In the genomic region with DNA sequence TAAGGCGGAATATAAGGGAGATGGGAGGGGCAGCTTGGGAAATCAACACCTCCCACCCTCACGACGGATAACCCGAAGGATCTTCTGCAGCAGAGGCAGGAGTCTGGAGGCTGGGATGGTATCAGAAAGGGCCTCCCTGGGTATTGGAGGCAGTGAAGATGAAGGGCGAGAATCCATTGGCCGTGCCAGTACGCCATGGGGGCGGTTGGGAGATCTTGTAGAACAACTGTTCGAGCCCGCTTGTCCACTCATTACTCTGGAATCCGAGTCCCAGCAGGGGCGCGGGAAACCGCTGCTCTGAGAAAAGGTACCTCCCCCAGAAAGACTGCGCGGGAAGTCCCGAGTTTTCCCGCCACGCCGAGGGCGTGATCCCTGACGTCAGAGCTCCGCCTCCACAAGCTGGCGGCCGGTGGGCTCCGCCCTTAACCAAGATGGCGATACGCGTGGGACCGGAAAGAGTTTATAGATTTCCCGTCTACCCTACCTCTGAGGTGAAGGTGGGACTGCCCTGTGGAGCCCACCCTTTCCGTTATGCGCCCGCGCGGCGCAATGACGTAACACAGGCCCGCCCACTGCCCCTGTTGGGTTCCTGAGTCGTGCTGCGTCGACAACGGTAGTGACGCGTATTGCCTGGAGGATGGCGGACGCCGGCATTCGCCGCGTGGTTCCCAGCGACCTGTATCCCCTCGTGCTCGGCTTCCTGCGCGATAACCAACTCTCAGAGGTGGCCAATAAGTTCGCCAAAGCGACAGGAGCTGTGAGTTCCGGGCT, we compare ENCODE assay signal across 1 cellular context.
TF ChIP-seq lines count a peak whose summit lies in the region.

A gene (plus strand): TSS at position 616 of the 771 bp plus-strand sequence. CDS start 22 bp downstream, at position 638.

TF ChIP-seq in HepG2, 621 proteins besides CTCF, POLR2A, EP300 and RAD21 (continued from another document and continues in another):
- TF ChIP-seq, protein P1, sequence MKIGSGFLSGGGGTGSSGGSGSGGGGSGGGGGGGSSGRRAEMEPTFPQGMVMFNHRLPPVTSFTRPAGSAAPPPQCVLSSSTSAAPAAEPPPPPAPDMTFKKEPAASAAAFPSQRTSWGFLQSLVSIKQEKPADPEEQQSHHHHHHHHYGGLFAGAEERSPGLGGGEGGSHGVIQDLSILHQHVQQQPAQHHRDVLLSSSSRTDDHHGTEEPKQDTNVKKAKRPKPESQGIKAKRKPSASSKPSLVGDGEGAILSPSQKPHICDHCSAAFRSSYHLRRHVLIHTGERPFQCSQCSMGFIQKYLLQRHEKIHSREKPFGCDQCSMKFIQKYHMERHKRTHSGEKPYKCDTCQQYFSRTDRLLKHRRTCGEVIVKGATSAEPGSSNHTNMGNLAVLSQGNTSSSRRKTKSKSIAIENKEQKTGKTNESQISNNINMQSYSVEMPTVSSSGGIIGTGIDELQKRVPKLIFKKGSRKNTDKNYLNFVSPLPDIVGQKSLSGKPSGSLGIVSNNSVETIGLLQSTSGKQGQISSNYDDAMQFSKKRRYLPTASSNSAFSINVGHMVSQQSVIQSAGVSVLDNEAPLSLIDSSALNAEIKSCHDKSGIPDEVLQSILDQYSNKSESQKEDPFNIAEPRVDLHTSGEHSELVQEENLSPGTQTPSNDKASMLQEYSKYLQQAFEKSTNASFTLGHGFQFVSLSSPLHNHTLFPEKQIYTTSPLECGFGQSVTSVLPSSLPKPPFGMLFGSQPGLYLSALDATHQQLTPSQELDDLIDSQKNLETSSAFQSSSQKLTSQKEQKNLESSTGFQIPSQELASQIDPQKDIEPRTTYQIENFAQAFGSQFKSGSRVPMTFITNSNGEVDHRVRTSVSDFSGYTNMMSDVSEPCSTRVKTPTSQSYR (CRISPR knock-in tag; IDR thresholded peaks at IDR 0.05; ENCODE audit: borderline replicate concordance), result 0 out of 2 replicates have a peak, but pooled peaks have one; percentile 57
- TF ChIP-seq, protein P2, sequence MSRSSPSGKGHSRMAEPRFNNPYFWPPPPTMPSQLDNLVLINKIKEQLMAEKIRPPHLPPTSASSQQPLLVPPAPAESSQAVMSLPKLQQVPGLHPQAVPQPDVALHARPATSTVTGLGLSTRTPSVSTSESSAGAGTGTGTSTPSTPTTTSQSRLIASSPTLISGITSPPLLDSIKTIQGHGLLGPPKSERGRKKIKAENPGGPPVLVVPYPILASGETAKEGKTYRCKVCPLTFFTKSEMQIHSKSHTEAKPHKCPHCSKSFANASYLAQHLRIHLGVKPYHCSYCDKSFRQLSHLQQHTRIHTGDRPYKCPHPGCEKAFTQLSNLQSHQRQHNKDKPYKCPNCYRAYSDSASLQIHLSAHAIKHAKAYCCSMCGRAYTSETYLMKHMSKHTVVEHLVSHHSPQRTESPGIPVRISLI (CRISPR knock-in tag; IDR thresholded peaks at IDR 0.05; ENCODE audit: borderline replicate concordance), result no peak
- TF ChIP-seq ZNF589 (CRISPR knock-in tag; conservative IDR thresholded peaks at IDR 0.05) (peak; percentile 89), IKZF1 (IDR thresholded peaks at IDR 0.05) (no peak), HNRNPL (IDR thresholded peaks at IDR 0.05; ENCODE audit: low read depth, low read length) (peak; percentile 38; the same call in 1 of the 2 replicates), STAT5B (CRISPR knock-in tag; IDR thresholded peaks at IDR 0.05) (peak; percentile 75; the same call in 1 of the 2 replicates), ATRX (CRISPR knock-in tag; IDR thresholded peaks at IDR 0.05; ENCODE audit: borderline replicate concordance) (no peak), ZBTB3 (CRISPR knock-in tag; IDR thresholded peaks at IDR 0.05; ENCODE audit: borderline replicate concordance, low read depth) (no peak), TBP (CRISPR knock-in tag; IDR thresholded peaks at IDR 0.05) (0 out of 2 replicates have a peak, but pooled peaks have one; percentile 18), NFE2L2 (IDR thresholded peaks at IDR 0.05; ENCODE audit: low read length) (no peak), MTF2 (CRISPR knock-in tag; IDR thresholded peaks at IDR 0.05; ENCODE audit: borderline replicate concordance) (0 out of 2 replicates have a peak, but pooled peaks have one; percentile 22), ZNF768 (CRISPR knock-in tag; IDR thresholded peaks at IDR 0.05) (peak; percentile 50; the same call in 1 of the 2 replicates), ZNF652 (CRISPR knock-in tag; IDR thresholded peaks at IDR 0.05; ENCODE audit: borderline replicate concordance, low read depth) (0 out of 2 replicates have a peak, but pooled peaks have one; percentile 33), MEIS1 (CRISPR knock-in tag; IDR thresholded peaks at IDR 0.05; ENCODE audit: borderline replicate concordance) (no peak; the same call in 1 of the 2 replicates), NFATC3 (CRISPR knock-in tag; IDR thresholded peaks at IDR 0.05) (no peak), SAFB2 (CRISPR knock-in tag; IDR thresholded peaks at IDR 0.05; ENCODE audit: borderline replicate concordance, low read depth) (peak; percentile 92; the same call in 1 of the 2 replicates), TMF1 (CRISPR knock-in tag; IDR thresholded peaks at IDR 0.05; ENCODE audit: low read depth) (peak; percentile 93), ZNF777 (CRISPR knock-in tag; IDR thresholded peaks at IDR 0.05) (0 out of 2 replicates have a peak, but pooled peaks have one; percentile 41), ATM (IDR thresholded peaks at IDR 0.05; ENCODE audit: borderline replicate concordance) (no peak), RFX3 (CRISPR knock-in tag; IDR thresholded peaks at IDR 0.05) (no peak), MAF1 (CRISPR knock-in tag; IDR thresholded peaks at IDR 0.05; ENCODE audit: borderline replicate concordance) (0 out of 2 replicates have a peak, but pooled peaks have one; percentile 14), KLF15 (CRISPR knock-in tag; IDR thresholded peaks at IDR 0.05; ENCODE audit: borderline replicate concordance) (peak; percentile 79; the same call in 1 of the 2 replicates), RBM22 (optimal IDR thresholded peaks at IDR 0.05; ENCODE audit: low read length) (peak; percentile 93), ZNF180 (CRISPR knock-in tag; IDR thresholded peaks at IDR 0.05; ENCODE audit: borderline replicate concordance, low read depth) (no peak; the same call in 1 of the 2 replicates), HIVEP1 (CRISPR knock-in tag; IDR thresholded peaks at IDR 0.05) (peak; percentile 93), RBFOX2 (IDR thresholded peaks at IDR 0.05; ENCODE audit: low read depth, low read length) (peak; percentile 92), SP1 (IDR thresholded peaks at IDR 0.05) (0 out of 2 replicates have a peak, but pooled peaks have one; percentile 63), SP1 (CRISPR knock-in tag; IDR thresholded peaks at IDR 0.05) (peak; percentile 100)
- TF ChIP-seq, protein P3, sequence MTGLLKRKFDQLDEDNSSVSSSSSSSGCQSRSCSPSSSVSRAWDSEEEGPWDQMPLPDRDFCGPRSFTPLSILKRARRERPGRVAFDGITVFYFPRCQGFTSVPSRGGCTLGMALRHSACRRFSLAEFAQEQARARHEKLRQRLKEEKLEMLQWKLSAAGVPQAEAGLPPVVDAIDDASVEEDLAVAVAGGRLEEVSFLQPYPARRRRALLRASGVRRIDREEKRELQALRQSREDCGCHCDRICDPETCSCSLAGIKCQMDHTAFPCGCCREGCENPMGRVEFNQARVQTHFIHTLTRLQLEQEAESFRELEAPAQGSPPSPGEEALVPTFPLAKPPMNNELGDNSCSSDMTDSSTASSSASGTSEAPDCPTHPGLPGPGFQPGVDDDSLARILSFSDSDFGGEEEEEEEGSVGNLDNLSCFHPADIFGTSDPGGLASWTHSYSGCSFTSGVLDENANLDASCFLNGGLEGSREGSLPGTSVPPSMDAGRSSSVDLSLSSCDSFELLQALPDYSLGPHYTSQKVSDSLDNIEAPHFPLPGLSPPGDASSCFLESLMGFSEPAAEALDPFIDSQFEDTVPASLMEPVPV (CRISPR knock-in tag; IDR thresholded peaks at IDR 0.05), result peak; percentile 87; the same call in 1 of the 2 replicates
- TF ChIP-seq, protein P4, sequence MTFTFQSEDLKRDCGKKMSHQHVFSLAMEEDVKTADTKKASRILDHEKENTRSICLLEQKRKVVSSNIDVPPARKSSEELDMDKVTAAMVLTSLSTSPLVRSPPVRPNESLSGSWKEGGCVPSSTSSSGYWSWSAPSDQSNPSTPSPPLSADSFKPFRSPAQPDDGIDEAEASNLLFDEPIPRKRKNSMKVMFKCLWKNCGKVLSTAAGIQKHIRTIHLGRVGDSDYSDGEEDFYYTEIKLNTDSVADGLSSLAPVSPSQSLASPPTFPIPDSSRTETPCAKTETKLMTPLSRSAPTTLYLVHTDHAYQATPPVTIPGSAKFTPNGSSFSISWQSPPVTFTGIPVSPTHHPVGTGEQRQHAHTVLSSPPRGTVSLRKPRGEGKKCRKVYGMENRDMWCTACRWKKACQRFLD (CRISPR knock-in tag; IDR thresholded peaks at IDR 0.05; ENCODE audit: borderline replicate concordance), result peak; percentile 85; the same call in 1 of the 2 replicates
- TF ChIP-seq, protein P5, sequence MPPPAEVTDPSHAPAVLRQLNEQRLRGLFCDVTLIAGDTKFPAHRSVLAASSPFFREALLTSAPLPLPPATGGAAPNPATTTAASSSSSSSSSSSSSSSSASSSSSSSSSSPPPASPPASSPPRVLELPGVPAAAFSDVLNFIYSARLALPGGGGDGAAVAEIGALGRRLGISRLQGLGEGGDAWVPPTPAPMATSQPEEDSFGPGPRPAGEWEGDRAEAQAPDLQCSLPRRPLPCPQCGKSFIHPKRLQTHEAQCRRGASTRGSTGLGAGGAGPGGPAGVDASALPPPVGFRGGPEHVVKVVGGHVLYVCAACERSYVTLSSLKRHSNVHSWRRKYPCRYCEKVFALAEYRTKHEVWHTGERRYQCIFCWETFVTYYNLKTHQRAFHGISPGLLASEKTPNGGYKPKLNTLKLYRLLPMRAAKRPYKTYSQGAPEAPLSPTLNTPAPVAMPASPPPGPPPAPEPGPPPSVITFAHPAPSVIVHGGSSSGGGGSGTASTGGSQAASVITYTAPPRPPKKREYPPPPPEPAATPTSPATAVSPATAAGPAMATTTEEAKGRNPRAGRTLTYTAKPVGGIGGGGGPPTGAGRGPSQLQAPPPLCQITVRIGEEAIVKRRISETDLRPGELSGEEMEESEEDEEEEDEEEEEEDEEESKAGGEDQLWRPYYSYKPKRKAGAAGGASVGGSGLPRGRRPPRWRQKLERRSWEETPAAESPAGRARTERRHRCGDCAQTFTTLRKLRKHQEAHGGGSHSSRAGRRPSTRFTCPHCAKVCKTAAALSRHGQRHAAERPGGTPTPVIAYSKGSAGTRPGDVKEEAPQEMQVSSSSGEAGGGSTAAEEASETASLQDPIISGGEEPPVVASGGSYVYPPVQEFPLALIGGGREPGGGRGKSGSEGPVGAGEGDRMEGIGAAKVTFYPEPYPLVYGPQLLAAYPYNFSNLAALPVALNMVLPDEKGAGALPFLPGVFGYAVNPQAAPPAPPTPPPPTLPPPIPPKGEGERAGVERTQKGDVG (CRISPR knock-in tag; IDR thresholded peaks at IDR 0.05; ENCODE audit: borderline replicate concordance), result peak; percentile 95; the same call in 1 of the 2 replicates
- TF ChIP-seq, protein P6, sequence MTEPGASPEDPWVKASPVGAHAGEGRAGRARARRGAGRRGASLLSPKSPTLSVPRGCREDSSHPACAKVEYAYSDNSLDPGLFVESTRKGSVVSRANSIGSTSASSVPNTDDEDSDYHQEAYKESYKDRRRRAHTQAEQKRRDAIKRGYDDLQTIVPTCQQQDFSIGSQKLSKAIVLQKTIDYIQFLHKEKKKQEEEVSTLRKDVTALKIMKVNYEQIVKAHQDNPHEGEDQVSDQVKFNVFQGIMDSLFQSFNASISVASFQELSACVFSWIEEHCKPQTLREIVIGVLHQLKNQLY (CRISPR knock-in tag; IDR thresholded peaks at IDR 0.05), result no peak; the same call in 1 of the 2 replicates
- TF ChIP-seq, protein P7, sequence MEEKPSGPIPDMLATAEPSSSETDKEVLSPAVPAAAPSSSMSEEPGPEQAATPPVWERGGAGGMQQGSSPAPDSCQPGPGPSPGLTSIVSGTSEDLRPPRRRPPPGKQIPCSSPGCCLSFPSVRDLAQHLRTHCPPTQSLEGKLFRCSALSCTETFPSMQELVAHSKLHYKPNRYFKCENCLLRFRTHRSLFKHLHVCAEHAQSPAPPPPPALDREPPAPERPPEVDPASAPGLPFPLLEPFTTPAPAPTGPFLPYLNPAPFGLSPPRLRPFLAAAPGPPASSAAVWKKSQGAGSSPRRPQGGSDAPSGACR (CRISPR knock-in tag; IDR thresholded peaks at IDR 0.05), result peak; percentile 59; the same call in 1 of the 2 replicates
- TF ChIP-seq, protein P8, sequence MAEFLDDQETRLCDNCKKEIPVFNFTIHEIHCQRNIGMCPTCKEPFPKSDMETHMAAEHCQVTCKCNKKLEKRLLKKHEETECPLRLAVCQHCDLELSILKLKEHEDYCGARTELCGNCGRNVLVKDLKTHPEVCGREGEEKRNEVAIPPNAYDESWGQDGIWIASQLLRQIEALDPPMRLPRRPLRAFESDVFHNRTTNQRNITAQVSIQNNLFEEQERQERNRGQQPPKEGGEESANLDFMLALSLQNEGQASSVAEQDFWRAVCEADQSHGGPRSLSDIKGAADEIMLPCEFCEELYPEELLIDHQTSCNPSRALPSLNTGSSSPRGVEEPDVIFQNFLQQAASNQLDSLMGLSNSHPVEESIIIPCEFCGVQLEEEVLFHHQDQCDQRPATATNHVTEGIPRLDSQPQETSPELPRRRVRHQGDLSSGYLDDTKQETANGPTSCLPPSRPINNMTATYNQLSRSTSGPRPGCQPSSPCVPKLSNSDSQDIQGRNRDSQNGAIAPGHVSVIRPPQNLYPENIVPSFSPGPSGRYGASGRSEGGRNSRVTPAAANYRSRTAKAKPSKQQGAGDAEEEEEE (CRISPR knock-in tag; IDR thresholded peaks at IDR 0.05; ENCODE audit: borderline replicate concordance), result no peak
- TF ChIP-seq, protein P9, sequence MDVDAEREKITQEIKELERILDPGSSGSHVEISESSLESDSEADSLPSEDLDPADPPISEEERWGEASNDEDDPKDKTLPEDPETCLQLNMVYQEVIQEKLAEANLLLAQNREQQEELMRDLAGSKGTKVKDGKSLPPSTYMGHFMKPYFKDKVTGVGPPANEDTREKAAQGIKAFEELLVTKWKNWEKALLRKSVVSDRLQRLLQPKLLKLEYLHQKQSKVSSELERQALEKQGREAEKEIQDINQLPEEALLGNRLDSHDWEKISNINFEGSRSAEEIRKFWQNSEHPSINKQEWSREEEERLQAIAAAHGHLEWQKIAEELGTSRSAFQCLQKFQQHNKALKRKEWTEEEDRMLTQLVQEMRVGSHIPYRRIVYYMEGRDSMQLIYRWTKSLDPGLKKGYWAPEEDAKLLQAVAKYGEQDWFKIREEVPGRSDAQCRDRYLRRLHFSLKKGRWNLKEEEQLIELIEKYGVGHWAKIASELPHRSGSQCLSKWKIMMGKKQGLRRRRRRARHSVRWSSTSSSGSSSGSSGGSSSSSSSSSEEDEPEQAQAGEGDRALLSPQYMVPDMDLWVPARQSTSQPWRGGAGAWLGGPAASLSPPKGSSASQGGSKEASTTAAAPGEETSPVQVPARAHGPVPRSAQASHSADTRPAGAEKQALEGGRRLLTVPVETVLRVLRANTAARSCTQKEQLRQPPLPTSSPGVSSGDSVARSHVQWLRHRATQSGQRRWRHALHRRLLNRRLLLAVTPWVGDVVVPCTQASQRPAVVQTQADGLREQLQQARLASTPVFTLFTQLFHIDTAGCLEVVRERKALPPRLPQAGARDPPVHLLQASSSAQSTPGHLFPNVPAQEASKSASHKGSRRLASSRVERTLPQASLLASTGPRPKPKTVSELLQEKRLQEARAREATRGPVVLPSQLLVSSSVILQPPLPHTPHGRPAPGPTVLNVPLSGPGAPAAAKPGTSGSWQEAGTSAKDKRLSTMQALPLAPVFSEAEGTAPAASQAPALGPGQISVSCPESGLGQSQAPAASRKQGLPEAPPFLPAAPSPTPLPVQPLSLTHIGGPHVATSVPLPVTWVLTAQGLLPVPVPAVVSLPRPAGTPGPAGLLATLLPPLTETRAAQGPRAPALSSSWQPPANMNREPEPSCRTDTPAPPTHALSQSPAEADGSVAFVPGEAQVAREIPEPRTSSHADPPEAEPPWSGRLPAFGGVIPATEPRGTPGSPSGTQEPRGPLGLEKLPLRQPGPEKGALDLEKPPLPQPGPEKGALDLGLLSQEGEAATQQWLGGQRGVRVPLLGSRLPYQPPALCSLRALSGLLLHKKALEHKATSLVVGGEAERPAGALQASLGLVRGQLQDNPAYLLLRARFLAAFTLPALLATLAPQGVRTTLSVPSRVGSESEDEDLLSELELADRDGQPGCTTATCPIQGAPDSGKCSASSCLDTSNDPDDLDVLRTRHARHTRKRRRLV (CRISPR knock-in tag; IDR thresholded peaks at IDR 0.05), result peak; percentile 68; the same call in 1 of the 2 replicates
